ENCODE assay signal across 1 cellular context in the genomic region with DNA sequence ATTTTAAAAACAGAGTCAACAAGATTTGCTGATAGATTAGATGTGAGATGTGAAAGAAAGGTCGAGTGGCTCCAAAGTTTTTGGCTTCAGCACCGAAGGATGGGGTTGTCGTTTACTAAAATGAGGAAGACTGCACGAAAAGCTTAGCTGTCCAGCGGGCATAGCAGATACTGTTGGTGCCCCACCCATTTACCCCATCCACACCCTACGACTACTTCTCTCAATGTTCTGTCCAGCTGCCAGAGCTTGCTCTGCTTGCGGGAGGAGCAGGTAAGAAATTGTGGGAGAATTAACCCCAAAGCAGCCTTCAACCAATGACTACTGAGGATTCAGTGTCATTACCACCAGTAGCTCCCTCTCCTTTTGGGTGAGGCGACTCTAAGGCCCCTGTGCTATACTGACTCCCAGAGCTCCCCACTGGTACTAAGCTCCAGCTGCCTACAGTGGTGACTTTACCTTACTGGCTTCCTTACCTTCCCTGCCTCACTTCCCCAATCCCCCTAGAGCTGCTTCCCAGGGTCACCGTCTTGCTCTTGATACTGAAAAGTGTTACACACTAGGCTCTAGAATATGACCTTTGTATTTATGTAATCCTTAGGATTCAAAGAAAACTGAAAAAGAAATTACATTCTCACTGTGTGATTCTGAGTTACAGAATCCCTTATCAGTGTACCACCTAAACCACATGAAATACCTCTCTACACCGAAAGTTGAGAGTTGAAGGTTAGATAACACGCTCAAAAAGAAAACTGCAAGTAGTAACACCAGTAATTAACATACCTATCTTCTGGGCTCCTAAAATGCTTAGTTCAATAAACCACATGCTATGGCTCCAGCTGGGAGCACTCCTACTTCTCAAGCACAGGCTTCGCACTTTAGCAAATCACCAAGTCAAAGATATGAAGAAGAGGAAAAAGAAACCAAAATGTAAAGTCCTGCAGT.
TF ChIP-seq lines count a peak whose summit lies in the region.

No MANE protein-coding gene starts in this region.

TF ChIP-seq in HEK293, 187 proteins besides CTCF, POLR2A, EP300 and RAD21 (continued from another document):
- TF ChIP-seq, protein P1, sequence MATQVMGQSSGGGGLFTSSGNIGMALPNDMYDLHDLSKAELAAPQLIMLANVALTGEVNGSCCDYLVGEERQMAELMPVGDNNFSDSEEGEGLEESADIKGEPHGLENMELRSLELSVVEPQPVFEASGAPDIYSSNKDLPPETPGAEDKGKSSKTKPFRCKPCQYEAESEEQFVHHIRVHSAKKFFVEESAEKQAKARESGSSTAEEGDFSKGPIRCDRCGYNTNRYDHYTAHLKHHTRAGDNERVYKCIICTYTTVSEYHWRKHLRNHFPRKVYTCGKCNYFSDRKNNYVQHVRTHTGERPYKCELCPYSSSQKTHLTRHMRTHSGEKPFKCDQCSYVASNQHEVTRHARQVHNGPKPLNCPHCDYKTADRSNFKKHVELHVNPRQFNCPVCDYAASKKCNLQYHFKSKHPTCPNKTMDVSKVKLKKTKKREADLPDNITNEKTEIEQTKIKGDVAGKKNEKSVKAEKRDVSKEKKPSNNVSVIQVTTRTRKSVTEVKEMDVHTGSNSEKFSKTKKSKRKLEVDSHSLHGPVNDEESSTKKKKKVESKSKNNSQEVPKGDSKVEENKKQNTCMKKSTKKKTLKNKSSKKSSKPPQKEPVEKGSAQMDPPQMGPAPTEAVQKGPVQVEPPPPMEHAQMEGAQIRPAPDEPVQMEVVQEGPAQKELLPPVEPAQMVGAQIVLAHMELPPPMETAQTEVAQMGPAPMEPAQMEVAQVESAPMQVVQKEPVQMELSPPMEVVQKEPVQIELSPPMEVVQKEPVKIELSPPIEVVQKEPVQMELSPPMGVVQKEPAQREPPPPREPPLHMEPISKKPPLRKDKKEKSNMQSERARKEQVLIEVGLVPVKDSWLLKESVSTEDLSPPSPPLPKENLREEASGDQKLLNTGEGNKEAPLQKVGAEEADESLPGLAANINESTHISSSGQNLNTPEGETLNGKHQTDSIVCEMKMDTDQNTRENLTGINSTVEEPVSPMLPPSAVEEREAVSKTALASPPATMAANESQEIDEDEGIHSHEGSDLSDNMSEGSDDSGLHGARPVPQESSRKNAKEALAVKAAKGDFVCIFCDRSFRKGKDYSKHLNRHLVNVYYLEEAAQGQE (tag by site-specific recombination; IDR thresholded peaks at IDR 0.05): peak; percentile 31; the same call in 1 of the 2 replicates
- TF ChIP-seq ZNF23 (tag by site-specific recombination; IDR thresholded peaks at IDR 0.05; ENCODE audit: borderline replicate concordance) (no peak), YY2 (tag by site-specific recombination; IDR thresholded peaks at IDR 0.05) (no peak), ZNF10 (tag by site-specific recombination; IDR thresholded peaks at IDR 0.05) (peak; percentile 24; the same call in 1 of the 2 replicates), SP7 (tag by site-specific recombination; IDR thresholded peaks at IDR 0.05) (peak; percentile 84)
